12 cellular contexts compared by ENCODE assay signal in the genomic region with DNA sequence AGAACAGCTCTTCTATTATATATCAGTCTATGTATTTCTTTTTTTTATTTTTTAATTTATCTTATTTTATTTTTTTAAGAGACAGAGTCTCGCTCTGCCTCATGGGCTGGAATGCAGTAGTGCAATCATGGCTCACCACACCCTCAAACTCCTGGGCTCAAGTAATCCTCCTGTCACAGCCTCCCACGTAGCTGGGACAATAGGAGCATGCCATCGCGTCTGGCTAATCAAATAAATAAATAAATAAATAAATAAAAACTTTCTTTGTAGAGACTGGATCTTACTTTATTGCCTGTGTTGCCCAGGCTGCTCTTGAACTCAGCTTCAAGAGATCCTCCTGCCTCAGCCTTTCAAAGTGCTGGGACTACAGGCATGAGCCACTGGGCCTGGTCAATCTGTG.
A peak's percentile ranks its signal among the peaks of the same experiment; 100 is the strongest.
DNase-seq lines count a peak whose midpoint lies in the region; ATAC-seq, FAIRE-seq and TF ChIP-seq lines count a peak whose summit lies in the region.
"Had no signal": no experiment of that assay in that cellular context is flagged by ENCODE, and none has a peak within 500 bp of the region (broad histone marks: within the 10 kb centered on the region; RNA-seq: fewer than 3 reads in every experiment).

No MANE protein-coding gene starts in this region.

- H3K36me3 ChIP-seq in A673 (ENCODE audit: insufficient read depth, low read length, poor library complexity, severe bottlenecking) = no peaks in the 10 kb centered on the region
- no peaks in the 10 kb centered on the region for H3K36me3 ChIP-seq in OCI-LY3 (replicated peaks; ENCODE audit: low read depth, low read length)
- no peaks in the 10 kb centered on the region for H3K36me3 ChIP-seq in endothelial cell of umbilical vein (ENCODE audit: control insufficient read depth in 2 of 2, extremely low read depth in 1 of 2, insufficient read depth in 2 of 2, low read length in 2 of 2)
- no peaks in the 10 kb centered on the region for H3K36me3 ChIP-seq in mesendoderm (ENCODE audit: control insufficient read depth, insufficient read depth, low read length)

- ATAC-seq in HG03342 (IDR thresholded peaks at IDR 0.05; ENCODE audit: unreplicated experiment) = no peak

- no peak for FAIRE-seq in endothelial cell of umbilical vein (lab: Jason Lieb, UNC)

- H3K9ac ChIP-seq in OCI-LY3 (ENCODE audit: low read length) (no peak overlapping the region), endothelial cell of umbilical vein (replicated peaks; ENCODE audit: extremely low read depth, insufficient read depth, low read length) (peak overlapping the region; percentile 71), mesendoderm (ENCODE audit: low read length) (no peak overlapping the region)

- H3K79me1 ChIP-seq in mesendoderm (ENCODE audit: low read length) = peaks cover 6% of the 10 kb centered on the region

- CTCF ChIA-PET in A673 (lab: Charles Lee) (no interaction called here), endothelial cell of umbilical vein (lab: Charles Lee) (interaction anchor here (0.9 to 3.1 kb wide), 16 partner anchors 9 to 686 kb away, joined by 3 to 24 read pairs (median 4); no protein-coding TSS in a partner anchor)

- peak; percentile 70 for DNase-seq in A673 (ENCODE audit: low spot score)
- DNase-seq in endothelial cell of umbilical vein (ENCODE audit: low read depth, low spot score) = no peak
- DNase-seq in mesendoderm = peak; percentile 76
- no peak for DNase-seq in NCI-H82 treated with DMSO at 0.1 percent for 48 hours (lab: John Stamatoyannopoulos, UW; ENCODE audit: unreplicated experiment)
- no peak for DNase-seq in hypothalamus (lab: John Stamatoyannopoulos, UW)
- DNase-seq in NCI-H1092 treated with DMSO at 0.1 percent for 48 hours (lab: John Stamatoyannopoulos, UW) = no peak
- DNase-seq: activated naive CD4-positive, alpha-beta T cell; effector CD4-positive, alpha-beta T cell; kidney; NCI-H2081 had no signal

- TF ChIP-seq CTCF in A673 (conservative IDR thresholded peaks at IDR 0.05; ENCODE audit: low read depth, low read length) = no peak
- no peak for TF ChIP-seq CTCF in OCI-LY3 (IDR thresholded peaks at IDR 0.05; ENCODE audit: low read depth, low read length)
- no peak for TF ChIP-seq CTCF in endothelial cell of umbilical vein (IDR thresholded peaks at IDR 0.05; ENCODE audit: extremely low read depth in 1 of 2, insufficient read depth in 1 of 2, low read depth in 1 of 2, low read length in 2 of 2)

- H4K5ac ChIP-seq in mesendoderm (ENCODE audit: low read length) = no peak overlapping the region

- H3K9me1 ChIP-seq in endothelial cell of umbilical vein (replicated peaks; ENCODE audit: control insufficient read depth, extremely low read depth, insufficient read depth, low read length) = no peaks in the 10 kb centered on the region

- no CpG with 5 or more reads among the region's 4 CpGs for WGBS in mesendoderm (ENCODE audit: extremely low coverage, insufficient coverage, low lambda C conversion rate)

- no peak overlapping the region for H2BK120ac ChIP-seq in mesendoderm (ENCODE audit: low read depth, low read length)

- H4K20me1 ChIP-seq in OCI-LY3 (ENCODE audit: insufficient read depth, low read length) (no peaks in the 10 kb centered on the region), endothelial cell of umbilical vein (replicated peaks; ENCODE audit: control insufficient read depth, extremely low read depth, insufficient read depth, low read length) (no peaks in the 10 kb centered on the region)

- no peak overlapping the region for H3K23ac ChIP-seq in mesendoderm (ENCODE audit: low read length)

- H3K79me2 ChIP-seq in OCI-LY3 (ENCODE audit: low read length) (no peaks in the 10 kb centered on the region), endothelial cell of umbilical vein (ENCODE audit: control insufficient read depth, insufficient read depth, low read length) (peaks cover 86% of the 10 kb centered on the region), mesendoderm (ENCODE audit: control insufficient read depth, insufficient read depth, low read length) (peaks cover 39% of the 10 kb centered on the region)

- BruUV-seq in A673 (replicated peaks; lab: Mats Ljungman, UMichigan) = no TSS peak
- BruUV-seq in endothelial cell of umbilical vein (replicated peaks; lab: Mats Ljungman, UMichigan) = no TSS peak

- no peak overlapping the region for H2BK5ac ChIP-seq in mesendoderm (ENCODE audit: low read length)

- H3K4ac ChIP-seq in mesendoderm (ENCODE audit: low read depth, low read length) = no peak overlapping the region

- no peak overlapping the region for H2AK5ac ChIP-seq in mesendoderm (ENCODE audit: low read length)

- no peak overlapping the region for H3K18ac ChIP-seq in mesendoderm (ENCODE audit: low read length)

- TF ChIP-seq POLR2A in endothelial cell of umbilical vein (IDR thresholded peaks at IDR 0.05; ENCODE audit: low read depth, low read length) = no peak

- H3K4me2 ChIP-seq in OCI-LY3 (ENCODE audit: low read length) = peak overlapping the region; percentile 40
- peak overlapping the region; percentile 87 for H3K4me2 ChIP-seq in endothelial cell of umbilical vein (ENCODE audit: insufficient read depth, low read length)
- no peak overlapping the region for H3K4me2 ChIP-seq in mesendoderm (ENCODE audit: low read length)

- intact Hi-C loops in A673 (cut with micrococcal nuclease; ENCODE audit: unreplicated experiment) = no loop called here
- intact Hi-C loops in endothelial cell of umbilical vein (cut with micrococcal nuclease) = no loop called here

- H3K9me3 ChIP-seq in A673 (ENCODE audit: low read depth, low read length, poor library complexity, severe bottlenecking) = no peaks in the 10 kb centered on the region
- H3K9me3 ChIP-seq in OCI-LY3 (ENCODE audit: insufficient read depth, low read length) = no peaks in the 10 kb centered on the region
- no peaks in the 10 kb centered on the region for H3K9me3 ChIP-seq in endothelial cell of umbilical vein (replicated peaks; ENCODE audit: control insufficient read depth, insufficient read depth, low read length)

- H3K27me3 ChIP-seq in A673 (replicated peaks; ENCODE audit: insufficient read depth, low read depth, low read length, poor library complexity) (no peaks in the 10 kb centered on the region), OCI-LY3 (ENCODE audit: low read depth, low read length) (no peaks in the 10 kb centered on the region), endothelial cell of umbilical vein (ENCODE audit: control insufficient read depth in 2 of 2, insufficient read depth in 2 of 2, low read length in 2 of 2) (no peaks in the 10 kb centered on the region), mesendoderm (ENCODE audit: insufficient read depth, low read length, poor library complexity) (no peaks in the 10 kb centered on the region)

- H3K27ac ChIP-seq in A673 (ENCODE audit: low read depth, low read length, poor library complexity, severe bottlenecking) = peak overlapping the region; percentile 77
- H3K27ac ChIP-seq in OCI-LY3 (ENCODE audit: low read length) = no peak overlapping the region
- peak overlapping the region; percentile 85 for H3K27ac ChIP-seq in endothelial cell of umbilical vein (ENCODE audit: insufficient read depth, low read depth, low read length)
- no peak overlapping the region for H3K27ac ChIP-seq in mesendoderm (ENCODE audit: low read depth, low read length)

- POLR2A ChIA-PET in A673 (lab: Charles Lee; ENCODE audit: low non-redundant PET) (interaction anchor here (0.7 kb wide), 1 partner anchor 41 kb away, joined by 3 read pairs; no protein-coding TSS in a partner anchor), endothelial cell of umbilical vein (lab: Charles Lee) (no interaction called here)

- no peak overlapping the region for H2BK15ac ChIP-seq in mesendoderm (replicated peaks; ENCODE audit: low read depth)

- H3K4me3 ChIP-seq in A673 (ENCODE audit: low read depth, low read length, poor library complexity, severe bottlenecking) (no peak overlapping the region), OCI-LY3 (ENCODE audit: low read length) (no peak overlapping the region), endothelial cell of umbilical vein (replicated peaks in 1 of 3; ENCODE audit: insufficient read depth in 1 of 3, low read depth in 1 of 3, low read length in 3 of 3) (no peak overlapping the region), mesendoderm (ENCODE audit: low read length) (no peak overlapping the region)

- peaks cover 94% of the 10 kb centered on the region for H3K4me1 ChIP-seq in A673 (ENCODE audit: insufficient read depth, low read length, poor library complexity, severe bottlenecking)
- H3K4me1 ChIP-seq in OCI-LY3 (ENCODE audit: low read length) = peaks cover 20% of the 10 kb centered on the region
- peaks cover 97% of the 10 kb centered on the region for H3K4me1 ChIP-seq in endothelial cell of umbilical vein (ENCODE audit: control insufficient read depth, extremely low read depth, insufficient read depth, low read length)
- H3K4me1 ChIP-seq in mesendoderm (ENCODE audit: control insufficient read depth, low read depth, low read length) = peaks cover 6% of the 10 kb centered on the region

- H4K8ac ChIP-seq in mesendoderm (ENCODE audit: low read depth, low read length) = no peak overlapping the region

- dilution Hi-C loops in endothelial cell of umbilical vein (cut with MboI; ENCODE audit: extremely low pct_ligation_motif_present, low sequenced_read_pairs) = no loop called here

- H3K56ac ChIP-seq in mesendoderm (ENCODE audit: low read length) = peak overlapping the region; percentile 56

- H2AFZ ChIP-seq in OCI-LY3 (ENCODE audit: low read depth, low read length) (no peak overlapping the region), endothelial cell of umbilical vein (ENCODE audit: low read depth, low read length) (no peak overlapping the region)

TF ChIP-seq in endothelial cell of umbilical vein, 7 proteins besides CTCF, POLR2A, EP300 and RAD21:
- no peak for TF ChIP-seq FOS (IDR thresholded peaks at IDR 0.05; ENCODE audit: borderline replicate concordance, insufficient read depth, low read length)
- no peak for TF ChIP-seq JUN (IDR thresholded peaks at IDR 0.05; ENCODE audit: borderline replicate concordance, insufficient read depth, insufficient read length, low read depth)
- no peak for TF ChIP-seq EZH2 (IDR thresholded peaks at IDR 0.05; ENCODE audit: borderline replicate concordance, low read depth, low read length, severe bottlenecking)
- no peak for TF ChIP-seq MYC (IDR thresholded peaks at IDR 0.05; ENCODE audit: low read depth, low read length)
- TF ChIP-seq, protein P1, sequence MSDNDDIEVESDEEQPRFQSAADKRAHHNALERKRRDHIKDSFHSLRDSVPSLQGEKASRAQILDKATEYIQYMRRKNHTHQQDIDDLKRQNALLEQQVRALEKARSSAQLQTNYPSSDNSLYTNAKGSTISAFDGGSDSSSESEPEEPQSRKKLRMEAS (IDR thresholded peaks at IDR 0.05; ENCODE audit: insufficient read depth, insufficient read length) = no peak
- no peak for TF ChIP-seq POLR2AphosphoS5 (IDR thresholded peaks at IDR 0.05; ENCODE audit: insufficient read depth, low read depth, low read length)
- TF ChIP-seq GATA2 (IDR thresholded peaks at IDR 0.05; ENCODE audit: insufficient read depth, insufficient read length, low read depth, low read length) = no peak
TF ChIP-seq in endothelial cell of umbilical vein: peak in this region for 0.

Comparison
In these comparisons a context has a peak if more than half of its experiments do, and no peak if none do; other contexts are left out.
1. DNase-seq: peak in A673 (single experiment) and mesendoderm (single experiment); none in endothelial cell of umbilical vein (single experiment), NCI-H82 treated with DMSO at 0.1 percent for 48 hours (single experiment), hypothalamus (0 of 51) and NCI-H1092 treated with DMSO at 0.1 percent for 48 hours (single experiment).
2. H3K27ac ChIP-seq: peak in A673 (single experiment) and endothelial cell of umbilical vein (single experiment); none in OCI-LY3 (single experiment) and mesendoderm (single experiment).